ENCODE assay signal across 16 cellular contexts in genomic region chr17:80524150-80524712, GRCh38. TPM values are rescaled to one million over a fixed set of nuclear protein-coding genes. Genes with fewer than 3 reads are reported as not detected.
"Had no signal": no experiment of that assay in that cellular context is flagged by ENCODE, and none has a peak within 500 bp of the region (broad histone marks: within the 10 kb centered on the region; RNA-seq: fewer than 3 reads in every experiment).

No MANE protein-coding gene starts in this region.

- H3K27ac ChIP-seq: thyroid gland, vagina had no signal

- H3K9me3 ChIP-seq: thyroid gland, vagina had no signal

- H3K36me3 ChIP-seq: stomach, thyroid gland, vagina had no signal

- H3K4me3 ChIP-seq: lung, stomach, thyroid gland, vagina had no signal

- DNase-seq: activated CD4-positive, alpha-beta T cell treated with anti-CD3 and anti-CD28 coated beads, Interleukin-2, amount 50 U/mL, for 4 hours; activated CD4-positive, CD25-positive, alpha-beta regulatory T cell treated with anti-CD3 and anti-CD28 coated beads, Interleukin-2, amount 50 U/mL, for 72 hours; activated effector memory CD4-positive, alpha-beta T cell treated with Interleukin-2 at 50 U/mL for 16 hours; activated T-cell treated with anti-CD3 and anti-CD28 coated beads, Interleukin-2, amount 50 U/mL, for 1 hour; endodermal cell; erythroblast; left colon; midbrain; naive thymus-derived CD4-positive, alpha-beta T cell; nucleus accumbens; stimulated activated CD4-positive, alpha-beta T cell treated with anti-CD3 and anti-CD28 coated beads, Interleukin-4, amount 100 ng/mL, for 1 hour; stomach; thyroid gland had no signal

- H3K4me1 ChIP-seq: thyroid gland had no signal

- H3K27me3 ChIP-seq: thyroid gland, vagina had no signal

RNA-seq across cellular contexts. Expression of gene NPTX1, which starts 47.8 kb away (rescaled TPM):
- total RNA-seq: progenitor cell of endocrine pancreas had no signal
- polyA plus RNA-seq: naive thymus-derived CD4-positive, alpha-beta T cell had no signal
